ENCODE assay signal across 1 cellular context in the genomic region with DNA sequence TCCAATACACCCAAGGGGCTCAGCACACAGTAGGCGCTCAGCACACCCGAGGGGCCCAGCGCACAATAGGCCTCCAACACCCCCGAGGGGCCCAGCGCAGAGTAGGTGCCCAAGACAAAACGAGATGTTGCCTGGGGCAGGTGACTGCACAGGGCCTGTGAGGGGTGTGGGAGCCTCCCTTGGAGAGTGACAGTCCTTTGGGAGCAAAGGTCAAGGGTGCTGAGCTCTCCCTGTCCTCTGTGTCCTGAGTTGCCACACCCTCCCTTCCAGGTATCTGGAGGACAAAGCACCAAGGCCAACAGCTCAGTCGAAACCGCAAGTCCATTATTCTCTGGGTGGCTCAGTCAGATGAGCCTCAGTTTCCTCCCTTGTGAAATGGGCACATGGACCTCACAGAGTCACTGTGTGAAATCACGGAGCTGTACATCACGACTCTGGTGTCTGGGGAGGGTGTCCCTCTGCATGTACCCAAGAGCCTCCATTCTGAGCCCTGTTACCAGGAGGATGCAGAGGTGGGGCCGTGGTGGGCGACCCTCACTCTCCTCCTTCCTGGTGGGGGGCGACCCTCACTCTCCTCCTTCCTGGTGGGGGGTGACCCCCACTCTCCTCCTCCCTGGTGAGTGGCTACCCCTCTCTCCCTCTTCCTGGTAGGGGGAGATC.
TF ChIP-seq lines count a peak whose summit lies in the region.

No MANE protein-coding gene starts in this region.

TF ChIP-seq in HepG2, 621 proteins besides CTCF, POLR2A, EP300 and RAD21 (continued from another document and continues in another):
- TF ChIP-seq, protein P1, sequence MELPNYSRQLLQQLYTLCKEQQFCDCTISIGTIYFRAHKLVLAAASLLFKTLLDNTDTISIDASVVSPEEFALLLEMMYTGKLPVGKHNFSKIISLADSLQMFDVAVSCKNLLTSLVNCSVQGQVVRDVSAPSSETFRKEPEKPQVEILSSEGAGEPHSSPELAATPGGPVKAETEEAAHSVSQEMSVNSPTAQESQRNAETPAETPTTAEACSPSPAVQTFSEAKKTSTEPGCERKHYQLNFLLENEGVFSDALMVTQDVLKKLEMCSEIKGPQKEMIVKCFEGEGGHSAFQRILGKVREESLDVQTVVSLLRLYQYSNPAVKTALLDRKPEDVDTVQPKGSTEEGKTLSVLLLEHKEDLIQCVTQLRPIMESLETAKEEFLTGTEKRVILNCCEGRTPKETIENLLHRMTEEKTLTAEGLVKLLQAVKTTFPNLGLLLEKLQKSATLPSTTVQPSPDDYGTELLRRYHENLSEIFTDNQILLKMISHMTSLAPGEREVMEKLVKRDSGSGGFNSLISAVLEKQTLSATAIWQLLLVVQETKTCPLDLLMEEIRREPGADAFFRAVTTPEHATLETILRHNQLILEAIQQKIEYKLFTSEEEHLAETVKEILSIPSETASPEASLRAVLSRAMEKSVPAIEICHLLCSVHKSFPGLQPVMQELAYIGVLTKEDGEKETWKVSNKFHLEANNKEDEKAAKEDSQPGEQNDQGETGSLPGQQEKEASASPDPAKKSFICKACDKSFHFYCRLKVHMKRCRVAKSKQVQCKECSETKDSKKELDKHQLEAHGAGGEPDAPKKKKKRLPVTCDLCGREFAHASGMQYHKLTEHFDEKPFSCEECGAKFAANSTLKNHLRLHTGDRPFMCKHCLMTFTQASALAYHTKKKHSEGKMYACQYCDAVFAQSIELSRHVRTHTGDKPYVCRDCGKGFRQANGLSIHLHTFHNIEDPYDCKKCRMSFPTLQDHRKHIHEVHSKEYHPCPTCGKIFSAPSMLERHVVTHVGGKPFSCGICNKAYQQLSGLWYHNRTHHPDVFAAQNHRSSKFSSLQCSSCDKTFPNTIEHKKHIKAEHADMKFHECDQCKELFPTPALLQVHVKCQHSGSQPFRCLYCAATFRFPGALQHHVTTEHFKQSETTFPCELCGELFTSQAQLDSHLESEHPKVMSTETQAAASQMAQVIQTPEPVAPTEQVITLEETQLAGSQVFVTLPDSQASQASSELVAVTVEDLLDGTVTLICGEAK (IDR thresholded peaks at IDR 0.05) = no peak
- TF ChIP-seq, protein P1 (CRISPR knock-in tag; IDR thresholded peaks at IDR 0.05) = no peak
- TF ChIP-seq ZNF713 (CRISPR knock-in tag; IDR thresholded peaks at IDR 0.05) (no peak), ZNF777 (CRISPR knock-in tag; IDR thresholded peaks at IDR 0.05) (no peak), ZNF878 (CRISPR knock-in tag; IDR thresholded peaks at IDR 0.05) (no peak), ZBTB21 (CRISPR knock-in tag; IDR thresholded peaks at IDR 0.05) (no peak), GATA4 (IDR thresholded peaks at IDR 0.05; ENCODE audit: borderline replicate concordance, low read depth) (no peak), SIN3B (IDR thresholded peaks at IDR 0.05; ENCODE audit: low read length) (no peak), HOXA5 (CRISPR knock-in tag; IDR thresholded peaks at IDR 0.05) (no peak), ZNF329 (CRISPR knock-in tag; IDR thresholded peaks at IDR 0.05; ENCODE audit: low read depth) (no peak), ZNF263 (CRISPR knock-in tag; IDR thresholded peaks at IDR 0.05) (peak; percentile 49), ZEB1 (IDR thresholded peaks at IDR 0.05; ENCODE audit: insufficient replicate concordance, low read depth) (no peak), SRSF9 (IDR thresholded peaks at IDR 0.05; ENCODE audit: borderline replicate concordance, insufficient read depth, low read depth, low read length, poor library complexity, severe bottlenecking) (no peak), PTBP1 (IDR thresholded peaks at IDR 0.05; ENCODE audit: low read depth, low read length, poor library complexity, severe bottlenecking) (no peak), ZNF451 (CRISPR knock-in tag; IDR thresholded peaks at IDR 0.05) (no peak)
- TF ChIP-seq, protein P2, sequence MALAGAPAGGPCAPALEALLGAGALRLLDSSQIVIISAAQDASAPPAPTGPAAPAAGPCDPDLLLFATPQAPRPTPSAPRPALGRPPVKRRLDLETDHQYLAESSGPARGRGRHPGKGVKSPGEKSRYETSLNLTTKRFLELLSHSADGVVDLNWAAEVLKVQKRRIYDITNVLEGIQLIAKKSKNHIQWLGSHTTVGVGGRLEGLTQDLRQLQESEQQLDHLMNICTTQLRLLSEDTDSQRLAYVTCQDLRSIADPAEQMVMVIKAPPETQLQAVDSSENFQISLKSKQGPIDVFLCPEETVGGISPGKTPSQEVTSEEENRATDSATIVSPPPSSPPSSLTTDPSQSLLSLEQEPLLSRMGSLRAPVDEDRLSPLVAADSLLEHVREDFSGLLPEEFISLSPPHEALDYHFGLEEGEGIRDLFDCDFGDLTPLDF (CRISPR knock-in tag; IDR thresholded peaks at IDR 0.05) = no peak
- TF ChIP-seq, protein P3, sequence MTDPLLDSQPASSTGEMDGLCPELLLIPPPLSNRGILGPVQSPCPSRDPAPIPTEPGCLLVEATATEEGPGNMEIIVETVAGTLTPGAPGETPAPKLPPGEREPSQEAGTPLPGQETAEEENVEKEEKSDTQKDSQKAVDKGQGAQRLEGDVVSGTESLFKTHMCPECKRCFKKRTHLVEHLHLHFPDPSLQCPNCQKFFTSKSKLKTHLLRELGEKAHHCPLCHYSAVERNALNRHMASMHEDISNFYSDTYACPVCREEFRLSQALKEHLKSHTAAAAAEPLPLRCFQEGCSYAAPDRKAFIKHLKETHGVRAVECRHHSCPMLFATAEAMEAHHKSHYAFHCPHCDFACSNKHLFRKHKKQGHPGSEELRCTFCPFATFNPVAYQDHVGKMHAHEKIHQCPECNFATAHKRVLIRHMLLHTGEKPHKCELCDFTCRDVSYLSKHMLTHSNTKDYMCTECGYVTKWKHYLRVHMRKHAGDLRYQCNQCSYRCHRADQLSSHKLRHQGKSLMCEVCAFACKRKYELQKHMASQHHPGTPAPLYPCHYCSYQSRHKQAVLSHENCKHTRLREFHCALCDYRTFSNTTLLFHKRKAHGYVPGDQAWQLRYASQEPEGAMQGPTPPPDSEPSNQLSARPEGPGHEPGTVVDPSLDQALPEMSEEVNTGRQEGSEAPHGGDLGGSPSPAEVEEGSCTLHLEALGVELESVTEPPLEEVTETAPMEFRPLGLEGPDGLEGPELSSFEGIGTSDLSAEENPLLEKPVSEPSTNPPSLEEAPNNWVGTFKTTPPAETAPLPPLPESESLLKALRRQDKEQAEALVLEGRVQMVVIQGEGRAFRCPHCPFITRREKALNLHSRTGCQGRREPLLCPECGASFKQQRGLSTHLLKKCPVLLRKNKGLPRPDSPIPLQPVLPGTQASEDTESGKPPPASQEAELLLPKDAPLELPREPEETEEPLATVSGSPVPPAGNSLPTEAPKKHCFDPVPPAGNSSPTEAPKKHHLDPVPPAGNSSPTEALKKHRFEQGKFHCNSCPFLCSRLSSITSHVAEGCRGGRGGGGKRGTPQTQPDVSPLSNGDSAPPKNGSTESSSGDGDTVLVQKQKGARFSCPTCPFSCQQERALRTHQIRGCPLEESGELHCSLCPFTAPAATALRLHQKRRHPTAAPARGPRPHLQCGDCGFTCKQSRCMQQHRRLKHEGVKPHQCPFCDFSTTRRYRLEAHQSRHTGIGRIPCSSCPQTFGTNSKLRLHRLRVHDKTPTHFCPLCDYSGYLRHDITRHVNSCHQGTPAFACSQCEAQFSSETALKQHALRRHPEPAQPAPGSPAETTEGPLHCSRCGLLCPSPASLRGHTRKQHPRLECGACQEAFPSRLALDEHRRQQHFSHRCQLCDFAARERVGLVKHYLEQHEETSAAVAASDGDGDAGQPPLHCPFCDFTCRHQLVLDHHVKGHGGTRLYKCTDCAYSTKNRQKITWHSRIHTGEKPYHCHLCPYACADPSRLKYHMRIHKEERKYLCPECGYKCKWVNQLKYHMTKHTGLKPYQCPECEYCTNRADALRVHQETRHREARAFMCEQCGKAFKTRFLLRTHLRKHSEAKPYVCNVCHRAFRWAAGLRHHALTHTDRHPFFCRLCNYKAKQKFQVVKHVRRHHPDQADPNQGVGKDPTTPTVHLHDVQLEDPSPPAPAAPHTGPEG (CRISPR knock-in tag; IDR thresholded peaks at IDR 0.05) = no peak
- TF ChIP-seq, protein P4, sequence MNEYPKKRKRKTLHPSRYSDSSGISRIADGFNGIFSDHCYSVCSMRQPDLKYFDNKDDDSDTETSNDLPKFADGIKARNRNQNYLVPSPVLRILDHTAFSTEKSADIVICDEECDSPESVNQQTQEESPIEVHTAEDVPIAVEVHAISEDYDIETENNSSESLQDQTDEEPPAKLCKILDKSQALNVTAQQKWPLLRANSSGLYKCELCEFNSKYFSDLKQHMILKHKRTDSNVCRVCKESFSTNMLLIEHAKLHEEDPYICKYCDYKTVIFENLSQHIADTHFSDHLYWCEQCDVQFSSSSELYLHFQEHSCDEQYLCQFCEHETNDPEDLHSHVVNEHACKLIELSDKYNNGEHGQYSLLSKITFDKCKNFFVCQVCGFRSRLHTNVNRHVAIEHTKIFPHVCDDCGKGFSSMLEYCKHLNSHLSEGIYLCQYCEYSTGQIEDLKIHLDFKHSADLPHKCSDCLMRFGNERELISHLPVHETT (CRISPR knock-in tag; conservative IDR thresholded peaks at IDR 0.05) = no peak
- TF ChIP-seq, protein P5, sequence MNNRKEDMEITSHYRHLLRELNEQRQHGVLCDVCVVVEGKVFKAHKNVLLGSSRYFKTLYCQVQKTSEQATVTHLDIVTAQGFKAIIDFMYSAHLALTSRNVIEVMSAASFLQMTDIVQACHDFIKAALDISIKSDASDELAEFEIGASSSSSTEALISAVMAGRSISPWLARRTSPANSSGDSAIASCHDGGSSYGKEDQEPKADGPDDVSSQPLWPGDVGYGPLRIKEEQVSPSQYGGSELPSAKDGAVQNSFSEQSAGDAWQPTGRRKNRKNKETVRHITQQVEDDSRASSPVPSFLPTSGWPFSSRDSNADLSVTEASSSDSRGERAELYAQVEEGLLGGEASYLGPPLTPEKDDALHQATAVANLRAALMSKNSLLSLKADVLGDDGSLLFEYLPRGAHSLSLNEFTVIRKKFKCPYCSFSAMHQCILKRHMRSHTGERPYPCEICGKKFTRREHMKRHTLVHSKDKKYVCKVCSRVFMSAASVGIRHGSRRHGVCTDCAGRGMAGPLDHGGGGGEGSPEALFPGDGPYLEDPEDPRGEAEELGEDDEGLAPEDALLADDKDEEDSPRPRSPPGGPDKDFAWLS (CRISPR knock-in tag; IDR thresholded peaks at IDR 0.05; ENCODE audit: borderline replicate concordance) = no peak
- TF ChIP-seq, protein P6, sequence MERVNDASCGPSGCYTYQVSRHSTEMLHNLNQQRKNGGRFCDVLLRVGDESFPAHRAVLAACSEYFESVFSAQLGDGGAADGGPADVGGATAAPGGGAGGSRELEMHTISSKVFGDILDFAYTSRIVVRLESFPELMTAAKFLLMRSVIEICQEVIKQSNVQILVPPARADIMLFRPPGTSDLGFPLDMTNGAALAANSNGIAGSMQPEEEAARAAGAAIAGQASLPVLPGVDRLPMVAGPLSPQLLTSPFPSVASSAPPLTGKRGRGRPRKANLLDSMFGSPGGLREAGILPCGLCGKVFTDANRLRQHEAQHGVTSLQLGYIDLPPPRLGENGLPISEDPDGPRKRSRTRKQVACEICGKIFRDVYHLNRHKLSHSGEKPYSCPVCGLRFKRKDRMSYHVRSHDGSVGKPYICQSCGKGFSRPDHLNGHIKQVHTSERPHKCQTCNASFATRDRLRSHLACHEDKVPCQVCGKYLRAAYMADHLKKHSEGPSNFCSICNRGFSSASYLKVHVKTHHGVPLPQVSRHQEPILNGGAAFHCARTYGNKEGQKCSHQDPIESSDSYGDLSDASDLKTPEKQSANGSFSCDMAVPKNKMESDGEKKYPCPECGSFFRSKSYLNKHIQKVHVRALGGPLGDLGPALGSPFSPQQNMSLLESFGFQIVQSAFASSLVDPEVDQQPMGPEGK (CRISPR knock-in tag; IDR thresholded peaks at IDR 0.05) = peak; percentile 73
- TF ChIP-seq, protein P7, sequence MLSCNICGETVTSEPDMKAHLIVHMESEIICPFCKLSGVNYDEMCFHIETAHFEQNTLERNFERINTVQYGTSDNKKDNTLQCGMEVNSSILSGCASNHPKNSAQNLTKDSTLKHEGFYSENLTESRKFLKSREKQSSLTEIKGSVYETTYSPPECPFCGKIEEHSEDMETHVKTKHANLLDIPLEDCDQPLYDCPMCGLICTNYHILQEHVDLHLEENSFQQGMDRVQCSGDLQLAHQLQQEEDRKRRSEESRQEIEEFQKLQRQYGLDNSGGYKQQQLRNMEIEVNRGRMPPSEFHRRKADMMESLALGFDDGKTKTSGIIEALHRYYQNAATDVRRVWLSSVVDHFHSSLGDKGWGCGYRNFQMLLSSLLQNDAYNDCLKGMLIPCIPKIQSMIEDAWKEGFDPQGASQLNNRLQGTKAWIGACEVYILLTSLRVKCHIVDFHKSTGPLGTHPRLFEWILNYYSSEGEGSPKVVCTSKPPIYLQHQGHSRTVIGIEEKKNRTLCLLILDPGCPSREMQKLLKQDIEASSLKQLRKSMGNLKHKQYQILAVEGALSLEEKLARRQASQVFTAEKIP (CRISPR knock-in tag; IDR thresholded peaks at IDR 0.05; ENCODE audit: borderline replicate concordance) = no peak
